ENCODE assay signal across 18 cellular contexts in genomic region chr12:124015791-124016510, GRCh38. TPM values are rescaled to one million over a fixed set of nuclear protein-coding genes. Genes with fewer than 3 reads are reported as not detected.
A peak's percentile ranks its signal among the peaks of the same experiment; 100 is the strongest.
DNase-seq lines count a peak whose midpoint lies in the region; ATAC-seq, FAIRE-seq and TF ChIP-seq lines count a peak whose summit lies in the region.
"Had no signal": no experiment of that assay in that cellular context is flagged by ENCODE, and none has a peak within 500 bp of the region (broad histone marks: within the 10 kb centered on the region; RNA-seq: fewer than 3 reads in every experiment).

No MANE protein-coding gene starts in this region.

- H3K4me3 ChIP-seq in HepG2 (replicated peaks in 1 of 3; ENCODE audit: insufficient read depth in 1 of 3, low read depth in 2 of 3, low read length in 3 of 3) = no peak overlapping the region
- no peak overlapping the region for H3K4me3 ChIP-seq in right lobe of liver
- no peak overlapping the region for H3K4me3 ChIP-seq in coronary artery
- H3K4me3 ChIP-seq: BLaER1 had no signal

- H3K4me1 ChIP-seq in HepG2 (ENCODE audit: insufficient read depth, low read length) (no peaks in the 10 kb centered on the region), right lobe of liver (peaks cover 0 to 28% (median 7%) of the 10 kb centered on the region in 4 donors)
- H3K4me1 ChIP-seq: Caco-2 had no signal

- no peak overlapping the region for H3K9ac ChIP-seq in HepG2 (ENCODE audit: insufficient read depth, low read depth, low read length)
- H3K9ac ChIP-seq: BLaER1 had no signal

- in situ Hi-C loops in HepG2 (cut with HindIII; ENCODE audit: extremely low pct_ligation_motif_present, low pct_unique_long_range_greater_than_20kb) = no loop called here

- intact Hi-C loops in HepG2 (cut with micrococcal nuclease; ENCODE audit: unreplicated experiment) = no loop called here
- intact Hi-C loops in right lobe of liver (cut with DNase I) = no loop called here

- H3K27ac Mint-ChIP-seq in activated naive CD4-positive, alpha-beta T cell treated with anti-CD3 and anti-CD28 coated beads, Interleukin-2, amount 50 U/mL, for 24 hours = peak overlapping the region; percentile 63
- no peak overlapping the region for H3K27ac Mint-ChIP-seq in activated naive CD4-positive, alpha-beta T cell treated with anti-CD3 and anti-CD28 coated beads, Interleukin-2, amount 50 U/mL, for 72 hours
- no peak overlapping the region for H3K27ac Mint-ChIP-seq in activated CD4-positive, alpha-beta T cell treated with anti-CD3 and anti-CD28 coated beads, Interleukin-2, amount 10 ng/mL, durations not matched to agents 7 days and 5 days
- H3K27ac Mint-ChIP-seq: CD14-positive monocyte had no signal

- H3K36me3 Mint-ChIP-seq in activated naive CD4-positive, alpha-beta T cell treated with anti-CD3 and anti-CD28 coated beads, Interleukin-2, amount 50 U/mL, for 24 hours = peaks cover 10% of the 10 kb centered on the region
- peaks cover 11 to 18% of the 10 kb centered on the region in 2 donors for H3K36me3 Mint-ChIP-seq in activated naive CD4-positive, alpha-beta T cell treated with anti-CD3 and anti-CD28 coated beads, Interleukin-2, amount 50 U/mL, for 72 hours
- peaks cover 24% of the 10 kb centered on the region for H3K36me3 Mint-ChIP-seq in activated CD4-positive, alpha-beta T cell treated with anti-CD3 and anti-CD28 coated beads, Interleukin-2, amount 10 ng/mL, durations not matched to agents 7 days and 5 days (ENCODE audit: low read depth)

- TF ChIP-seq POLR2A in HepG2 (IDR thresholded peaks at IDR 0.05; ENCODE audit: insufficient read depth in 1 of 2, low read depth in 2 of 2, low read length in 2 of 2) (no peak), right lobe of liver (IDR thresholded peaks at IDR 0.05) (no peak)

- WGBS in HepG2 (ENCODE audit: low lambda C conversion rate) = 94% methylated on average over 7 of the region's 8 CpGs
- 94% methylated on average over 3 of the region's 8 CpGs for WGBS in right lobe of liver (ENCODE audit: insufficient coverage, low coverage, low lambda C conversion rate, missing lambda C conversion rate)

- no peak for DNase-seq in activated naive CD4-positive, alpha-beta T cell treated with anti-CD3 and anti-CD28 coated beads, Interleukin-2, amount 50 U/mL, for 72 hours (ENCODE audit: low spot score in 2 of 2)
- DNase-seq in HepG2 (ENCODE audit: low spot score) = no peak
- no peak for DNase-seq in right lobe of liver
- DNase-seq in coronary artery (ENCODE audit: low spot score) = peak; percentile 67
- DNase-seq in CD1c-positive myeloid dendritic cell (ENCODE audit: extremely low spot score) = no peak
- DNase-seq in activated gamma-delta T cell (lab: John Stamatoyannopoulos, UW) = no peak
- DNase-seq in activated CD4-positive, alpha-beta T cell treated with anti-CD3 and anti-CD28 coated beads, Interleukin-2, amount 10 ng/mL, durations not matched to agents 7 days and 5 days = no peak
- DNase-seq: 8988T, Caco-2, H9 had no signal

- ATAC-seq in activated naive CD4-positive, alpha-beta T cell treated with anti-CD3 and anti-CD28 coated beads, Interleukin-2, amount 50 U/mL, for 72 hours = no peak
- ATAC-seq in HepG2 (no peak), right lobe of liver (no peak)

- H3K27me3 Mint-ChIP-seq in activated naive CD4-positive, alpha-beta T cell treated with anti-CD3 and anti-CD28 coated beads, Interleukin-2, amount 50 U/mL, for 24 hours = no peaks in the 10 kb centered on the region
- H3K27me3 Mint-ChIP-seq in activated CD4-positive, alpha-beta T cell treated with anti-CD3 and anti-CD28 coated beads, Interleukin-2, amount 10 ng/mL, durations not matched to agents 7 days and 5 days = no peaks in the 10 kb centered on the region

- FAIRE-seq in HepG2 (lab: Jason Lieb, UNC) = no peak
- FAIRE-seq: D721Med, G401.6, GM12891, GM19239, H1 had no signal

- BruUV-seq in HepG2 (replicated peaks; lab: Mats Ljungman, UMichigan) = no TSS peak

- H3K36me3 ChIP-seq in HepG2 (replicated peaks in 1 of 2; ENCODE audit: control insufficient read depth in 1 of 2, insufficient read depth in 2 of 2, low read length in 2 of 2) (peaks cover 11 to 28% of the 10 kb centered on the region in 2 experiments; a peak in 3 of 5 replicates), right lobe of liver (peaks cover 0 to 10% (median 4%) of the 10 kb centered on the region in 4 donors)

- H3K4me3 Mint-ChIP-seq in activated naive CD4-positive, alpha-beta T cell treated with anti-CD3 and anti-CD28 coated beads, Interleukin-2, amount 50 U/mL, for 24 hours = no peak overlapping the region
- no peak overlapping the region for H3K4me3 Mint-ChIP-seq in activated CD4-positive, alpha-beta T cell treated with anti-CD3 and anti-CD28 coated beads, Interleukin-2, amount 10 ng/mL, durations not matched to agents 7 days and 5 days
- H3K4me3 Mint-ChIP-seq: CD14-positive monocyte, H9 had no signal

- H3K9me3 Mint-ChIP-seq in activated naive CD4-positive, alpha-beta T cell treated with anti-CD3 and anti-CD28 coated beads, Interleukin-2, amount 50 U/mL, for 24 hours = no peaks in the 10 kb centered on the region
- H3K9me3 Mint-ChIP-seq in activated naive CD4-positive, alpha-beta T cell treated with anti-CD3 and anti-CD28 coated beads, Interleukin-2, amount 50 U/mL, for 72 hours = no peaks in the 10 kb centered on the region
- H3K9me3 Mint-ChIP-seq in activated CD4-positive, alpha-beta T cell treated with anti-CD3 and anti-CD28 coated beads, Interleukin-2, amount 10 ng/mL, durations not matched to agents 7 days and 5 days = no peaks in the 10 kb centered on the region
- H3K9me3 Mint-ChIP-seq: CD14-positive monocyte, H9 had no signal

- H3K27me3 ChIP-seq in HepG2 (ENCODE audit: control insufficient read depth in 1 of 2, insufficient read depth in 2 of 2, low read length in 2 of 2) (no peaks in the 10 kb centered on the region), right lobe of liver (no peaks in the 10 kb centered on the region)
- H3K27me3 ChIP-seq: BLaER1 had no signal

- H3K27ac ChIP-seq in HepG2 (ENCODE audit: extremely low read length, insufficient read depth, low read length) (no peak overlapping the region), right lobe of liver (no peak overlapping the region), coronary artery (no peak overlapping the region)
- H3K27ac ChIP-seq: BLaER1 had no signal

- H2AFZ ChIP-seq in HepG2 (ENCODE audit: low read length) = no peak overlapping the region

- H4K20me1 ChIP-seq in HepG2 (ENCODE audit: insufficient read depth, low read length) = no peaks in the 10 kb centered on the region
- H4K20me1 ChIP-seq: BLaER1 had no signal

- TF ChIP-seq CTCF in HepG2 (CRISPR knock-in tag; IDR thresholded peaks at IDR 0.05) (no peak), right lobe of liver (IDR thresholded peaks at IDR 0.05) (no peak), coronary artery (IDR thresholded peaks at IDR 0.05) (no peak)

- H3K79me2 ChIP-seq in HepG2 (ENCODE audit: insufficient read depth, low read length) = no peaks in the 10 kb centered on the region

- no peak for TF ChIP-seq RAD21 in HepG2 (CRISPR knock-in tag; IDR thresholded peaks at IDR 0.05)

- POLR2A ChIA-PET in HepG2 (lab: Yijun Ruan, JAX) = no interaction called here
- POLR2A ChIA-PET in activated CD4-positive, alpha-beta T cell treated with anti-CD3 and anti-CD28 coated beads, Interleukin-2, amount 10 ng/mL, durations not matched to agents 7 days and 5 days (lab: Charles Lee) = no interaction called here

- TF ChIP-seq EP300 in HepG2 (IDR thresholded peaks at IDR 0.05; ENCODE audit: low read depth in 2 of 2, low read length in 2 of 2) = no peak
- no peak for TF ChIP-seq EP300 in HepG2 (CRISPR knock-in tag; IDR thresholded peaks at IDR 0.05; ENCODE audit: borderline replicate concordance)

- CTCF ChIA-PET in HepG2 (lab: Yijun Ruan, JAX; ENCODE audit: low intra/inter-chr PET ratio, low total read pairs) = no interaction called here
- CTCF ChIA-PET in activated CD4-positive, alpha-beta T cell treated with anti-CD3 and anti-CD28 coated beads, Interleukin-2, amount 10 ng/mL, durations not matched to agents 7 days and 5 days (lab: Charles Lee) = interaction anchor here (0.7 to 1.6 kb wide), 3 partner anchors 8 to 183 kb away, joined by 3 to 4 read pairs (median 3); no protein-coding TSS in a partner anchor

- no peak overlapping the region for H3K4me2 ChIP-seq in HepG2 (ENCODE audit: low read depth, low read length)
- H3K4me2 ChIP-seq: BLaER1 had no signal

- H3K4me1 Mint-ChIP-seq in activated naive CD4-positive, alpha-beta T cell treated with anti-CD3 and anti-CD28 coated beads, Interleukin-2, amount 50 U/mL, for 24 hours = no peaks in the 10 kb centered on the region
- H3K4me1 Mint-ChIP-seq in activated CD4-positive, alpha-beta T cell treated with anti-CD3 and anti-CD28 coated beads, Interleukin-2, amount 10 ng/mL, durations not matched to agents 7 days and 5 days = peaks cover under 1% of the 10 kb centered on the region

- H3K9me3 ChIP-seq in HepG2 (ENCODE audit: low read length) (no peaks in the 10 kb centered on the region), right lobe of liver (no peaks in the 10 kb centered on the region)
- H3K9me3 ChIP-seq: BLaER1, Caco-2 had no signal

RNA-seq across cellular contexts. Expression of gene ZNF664, which starts 42.9 kb away (rescaled TPM):
- 10 to 100 TPM; 30.5 to 51.1 TPM for total RNA-seq in activated naive CD4-positive, alpha-beta T cell treated with anti-CD3 and anti-CD28 coated beads, Interleukin-2, amount 50 U/mL, for 72 hours
- total RNA-seq in HepG2 (2016; rRNA removed; fragmentation: Illumina TruSeq; extraction: Trizol) (56.5 and 109 TPM in 2 replicates), right lobe of liver (10 to 100 TPM; 37.3 to 46.5 (median 43.2) TPM)
- total RNA-seq in HepG2 (2016; cell fraction: cytosol; rRNA removed; fragmentation: Illumina TruSeq; extraction: Trizol; ENCODE audit: low read depth) = 17.1 and 19.6 TPM in 2 replicates
- total RNA-seq in HepG2 (2016; cell fraction: insoluble cytoplasmic fraction; rRNA removed; fragmentation: Illumina TruSeq; extraction: Trizol) = 63.9 and 99.8 TPM in 2 replicates
- total RNA-seq in HepG2 (2016; cell fraction: membrane; rRNA removed; fragmentation: Illumina TruSeq; extraction: Trizol) = 84.3 and 86.0 TPM in 2 replicates
- total RNA-seq in HepG2 (2016; cell fraction: nucleus; rRNA removed; fragmentation: Illumina TruSeq; extraction: Trizol) = 64.5 and 64.7 TPM in 2 replicates
- polyA plus RNA-seq in HepG2 (2011; rRNA removed) = 43.9 and 46.1 TPM in 2 replicates
- 25.5 and 35.4 TPM in 2 replicates for polyA plus RNA-seq in HepG2 (2011; cell fraction: cytosol; rRNA removed)
- 44.8 and 58.7 TPM in 2 replicates for polyA plus RNA-seq in HepG2 (2011; cell fraction: nucleus; rRNA removed)
- polyA plus RNA-seq in HepG2 (2012) = 43.4 and 52.1 TPM in 2 replicates
- 20.6 and 23.0 TPM in 2 replicates for polyA plus RNA-seq in HepG2 (2016; cell fraction: cytosol; fragmentation: Illumina TruSeq; extraction: Trizol; ENCODE audit: low read depth)
- polyA plus RNA-seq in HepG2 (2016; cell fraction: insoluble cytoplasmic fraction; fragmentation: Illumina TruSeq; extraction: Trizol; ENCODE audit: low read depth) = 101 and 102 TPM in 2 replicates
- polyA plus RNA-seq in HepG2 (2016; cell fraction: membrane; fragmentation: Illumina TruSeq; extraction: Trizol; ENCODE audit: low read depth) = 67.1 and 72.2 TPM in 2 replicates
- 80.2 and 81.9 TPM in 2 replicates for polyA plus RNA-seq in HepG2 (2016; cell fraction: nucleus; fragmentation: Illumina TruSeq; extraction: Trizol; ENCODE audit: insufficient read depth, low read depth)
- polyA minus RNA-seq in HepG2 (2011; rRNA and poly(A)+ RNA removed; ENCODE audit: low replicate concordance) = 36.2 and 75.5 TPM in 2 replicates
- 24.4 and 29.4 TPM in 2 replicates for polyA minus RNA-seq in HepG2 (2011; cell fraction: cytosol; rRNA and poly(A)+ RNA removed)
- polyA minus RNA-seq in HepG2 (2011; cell fraction: nucleus; rRNA and poly(A)+ RNA removed) = 53.6 and 59.6 TPM in 2 replicates
- total RNA-seq in activated CD4-positive, alpha-beta T cell treated with anti-CD3 and anti-CD28 coated beads, Interleukin-2, amount 10 ng/mL, durations not matched to agents 7 days and 5 days = 10 to 100 TPM; 41.3 to 46.6 TPM

RNA-seq across cellular contexts. Expression of gene CCDC92, which starts 43.3 kb away (rescaled TPM):
- 10 to 100 TPM in 1 of 2 donors, 1 to 10 TPM in 1; 2.6 to 13.7 TPM for total RNA-seq in activated naive CD4-positive, alpha-beta T cell treated with anti-CD3 and anti-CD28 coated beads, Interleukin-2, amount 50 U/mL, for 72 hours
- total RNA-seq in HepG2 (2016; rRNA removed; fragmentation: Illumina TruSeq; extraction: Trizol) (4.6 and 5.4 TPM in 2 replicates), right lobe of liver (10 to 100 TPM; 12.5 to 17.5 (median 16.1) TPM)
- total RNA-seq in HepG2 (2016; cell fraction: cytosol; rRNA removed; fragmentation: Illumina TruSeq; extraction: Trizol; ENCODE audit: low read depth) = 6.8 and 8.3 TPM in 2 replicates
- total RNA-seq in HepG2 (2016; cell fraction: insoluble cytoplasmic fraction; rRNA removed; fragmentation: Illumina TruSeq; extraction: Trizol) = 3.3 and 3.9 TPM in 2 replicates
- 15.8 and 17.8 TPM in 2 replicates for total RNA-seq in HepG2 (2016; cell fraction: membrane; rRNA removed; fragmentation: Illumina TruSeq; extraction: Trizol)
- 5.2 and 5.7 TPM in 2 replicates for total RNA-seq in HepG2 (2016; cell fraction: nucleus; rRNA removed; fragmentation: Illumina TruSeq; extraction: Trizol)
- 14.7 and 17.0 TPM in 2 replicates for polyA plus RNA-seq in HepG2 (2011; rRNA removed)
- 12.2 and 12.3 TPM in 2 replicates for polyA plus RNA-seq in HepG2 (2011; cell fraction: cytosol; rRNA removed)
- polyA plus RNA-seq in HepG2 (2011; cell fraction: nucleus; rRNA removed) = 19.1 and 22.3 TPM in 2 replicates
- 19.7 and 20.6 TPM in 2 replicates for polyA plus RNA-seq in HepG2 (2012)
- polyA plus RNA-seq in HepG2 (2016; cell fraction: cytosol; fragmentation: Illumina TruSeq; extraction: Trizol; ENCODE audit: low read depth) = 46.0 and 49.0 TPM in 2 replicates
- polyA plus RNA-seq in HepG2 (2016; cell fraction: insoluble cytoplasmic fraction; fragmentation: Illumina TruSeq; extraction: Trizol; ENCODE audit: low read depth) = 12.2 and 19.6 TPM in 2 replicates
- polyA plus RNA-seq in HepG2 (2016; cell fraction: membrane; fragmentation: Illumina TruSeq; extraction: Trizol; ENCODE audit: low read depth) = 66.4 and 70.7 TPM in 2 replicates
- polyA plus RNA-seq in HepG2 (2016; cell fraction: nucleus; fragmentation: Illumina TruSeq; extraction: Trizol; ENCODE audit: insufficient read depth, low read depth) = 21.7 and 23.0 TPM in 2 replicates
- polyA minus RNA-seq in HepG2 (2011; rRNA and poly(A)+ RNA removed; ENCODE audit: low replicate concordance) = 4.1 and 12.5 TPM in 2 replicates
- 4.6 and 5.2 TPM in 2 replicates for polyA minus RNA-seq in HepG2 (2011; cell fraction: cytosol; rRNA and poly(A)+ RNA removed)
- polyA minus RNA-seq in HepG2 (2011; cell fraction: nucleus; rRNA and poly(A)+ RNA removed) = 14.3 and 19.6 TPM in 2 replicates
- total RNA-seq in activated CD4-positive, alpha-beta T cell treated with anti-CD3 and anti-CD28 coated beads, Interleukin-2, amount 10 ng/mL, durations not matched to agents 7 days and 5 days = 10 to 100 TPM; 27.9 to 28.8 TPM
